Comparison of ENCODE assay signal across 19 cellular contexts in genomic region chr7:33093266-33093665, GRCh38. TPM values are rescaled to one million over a fixed set of nuclear protein-coding genes. Genes with fewer than 3 reads are reported as not detected.
A peak's percentile ranks its signal among the peaks of the same experiment; 100 is the strongest.
DNase-seq lines count a peak whose midpoint lies in the region; ATAC-seq and TF ChIP-seq lines count a peak whose summit lies in the region.
"Had no signal": no experiment of that assay in that cellular context is flagged by ENCODE, and none has a peak within 500 bp of the region (broad histone marks: within the 10 kb centered on the region; RNA-seq: fewer than 3 reads in every experiment).

No MANE protein-coding gene starts in this region.

- peaks cover 39% of the 10 kb centered on the region for H3K36me3 ChIP-seq in HAP-1 (replicated peaks)

- in situ Hi-C loops in HAP-1 (cut with MboI; ENCODE audit: low sequenced_read_pairs): no loop called here

- H3K4me3 ChIP-seq in HAP-1: no peak overlapping the region
- H3K4me3 ChIP-seq: GM23338, Peyer's patch, SK-N-MC had no signal

- H3K9me3 ChIP-seq in HAP-1: no peaks in the 10 kb centered on the region
- H3K9me3 ChIP-seq: Peyer's patch had no signal

- ATAC-seq in HG03439 (IDR thresholded peaks at IDR 0.05; ENCODE audit: unreplicated experiment) (no peak), GM18502 (IDR thresholded peaks at IDR 0.05; ENCODE audit: poor library complexity, unreplicated experiment) (no peak)
- ATAC-seq: GM23338 had no signal

- H3K4me1 ChIP-seq in HAP-1: no peaks in the 10 kb centered on the region
- H3K4me1 ChIP-seq: Peyer's patch had no signal

- peak; percentile 22 for DNase-seq in NCI-H82 (lab: John Stamatoyannopoulos, UW)
- DNase-seq in NCI-H82 treated with DMSO at 0.1 percent for 48 hours (lab: John Stamatoyannopoulos, UW; ENCODE audit: unreplicated experiment): no peak
- peak; percentile 73 for DNase-seq in cerebellum (ENCODE audit: low spot score)
- DNase-seq in pons (ENCODE audit: low spot score): peak; percentile 9
- DNase-seq in HAP-1 (ENCODE audit: low spot score in 2 of 2): no peak
- DNase-seq: Calu3, HCEC 1CT, MM.1S, NCI-H1694, NCI-H2029 treated with DMSO at 0.1 percent for 48 hours, NCI-H446 treated with DMSO at 0.1 percent for 48 hours, NCI-H526, Peyer's patch, SIG-M5 had no signal

- H3K27me3 ChIP-seq in HAP-1 (ENCODE audit: low read depth): no peaks in the 10 kb centered on the region
- H3K27me3 ChIP-seq: Peyer's patch had no signal

TF ChIP-seq in PFSK-1, 5 proteins besides CTCF, POLR2A, EP300 and RAD21:
- 0 out of 2 replicates have a peak, but pooled peaks have one; percentile 14 for TF ChIP-seq POLR2AphosphoS5 (IDR thresholded peaks at IDR 0.05; ENCODE audit: low read depth, low read length)
- no peak for TF ChIP-seq TAF1 (IDR thresholded peaks at IDR 0.05; ENCODE audit: borderline replicate concordance, insufficient read depth, low read length)

RNA-seq across cellular contexts. Expression of gene RP9, which starts 15.9 kb away (rescaled TPM):
- 62.6 TPM for polyA plus RNA-seq in PFSK-1 (2012; ENCODE audit: insufficient read length, low read depth)
- total RNA-seq in cerebellum: 9.0 TPM

RNA-seq across cellular contexts. Expression of gene NT5C3A, which starts 30.7 kb away (rescaled TPM):
- 13.8 TPM for polyA plus RNA-seq in PFSK-1 (2012; ENCODE audit: insufficient read length, low read depth)
- 59.2 TPM for total RNA-seq in cerebellum

RNA-seq across cellular contexts. Expression of gene BBS9, which starts 36.1 kb away (rescaled TPM):
- 2.4 TPM for polyA plus RNA-seq in PFSK-1 (2012; ENCODE audit: insufficient read length, low read depth)
- 68.3 TPM for total RNA-seq in cerebellum

Comparison
In these comparisons a context has a peak if more than half of its experiments do, and no peak if none do; other contexts are left out.
1. DNase-seq: peak in NCI-H82 (single experiment), cerebellum (single experiment) and pons (single experiment); none in NCI-H82 treated with DMSO at 0.1 percent for 48 hours (single experiment) and HAP-1 (0 of 2).